In genomic region chr19:34676697-34677385, GRCh38 we compare ENCODE assay signal across 8 cellular contexts. TPM values are rescaled to one million over a fixed set of nuclear protein-coding genes. Genes with fewer than 3 reads are reported as not detected.
A peak's percentile ranks its signal among the peaks of the same experiment; 100 is the strongest.
DNase-seq lines count a peak whose midpoint lies in the region; ATAC-seq, FAIRE-seq and TF ChIP-seq lines count a peak whose summit lies in the region.

TSS of gene SCGB2B2 (minus strand) at chr19:34677159. CDS start at chr19:34594563, 82,596 bp downstream.

- H3K27ac ChIP-seq in cardiac muscle cell (peak within 1 kb of the TSS; percentile 99), pancreas (peak within 1 kb of the TSS; percentile 94 to 98 (median 96))

- intact Hi-C loops in activated naive CD4-positive, alpha-beta T cell treated with anti-CD3 and anti-CD28 coated beads for 36 hours (cut with micrococcal nuclease): loop anchor here (1.0 to 5.0 kb wide), 4 partner anchors 56 to 505 kb away; partner anchors contain the start of genes GRAMD1A, LSM14A and ZNF599
- intact Hi-C loops in pancreas (cut with DNase I): no loop called here

- H3K36me3 Mint-ChIP-seq in activated naive CD4-positive, alpha-beta T cell treated with anti-CD3 and anti-CD28 coated beads for 36 hours (ENCODE audit: low read depth): peaks cover 38% of the 10 kb centered on the region

- CTCF ChIA-PET in activated naive CD4-positive, alpha-beta T cell treated with anti-CD3 and anti-CD28 coated beads for 36 hours (lab: Charles Lee): interaction anchor here (0.7 to 1.3 kb wide), 3 partner anchors 37 to 503 kb away, joined by 3 to 4 read pairs (median 3); no protein-coding TSS in a partner anchor

- DNase-seq in DMS79 (lab: John Stamatoyannopoulos, UW): peak; percentile 91
- DNase-seq in HS-5 (ENCODE audit: low read depth): peak; percentile 84
- peak; percentile 94 for DNase-seq in NOMO-1 treated with DMSO at 0.1 percent for 48 hours (lab: John Stamatoyannopoulos, UW; ENCODE audit: unreplicated experiment)
- DNase-seq in activated naive CD4-positive, alpha-beta T cell treated with anti-CD3 and anti-CD28 coated beads for 36 hours: peak; percentile 84
- peak in 1 of 2 donors; percentile 46 for DNase-seq in cardiac muscle cell (ENCODE audit: low read depth in 1 of 2, low spot score in 1 of 2)
- peak in 2 of 6 donors; percentile 59 to 62 for DNase-seq in pancreas
- no peak for DNase-seq in ACHN

- TF ChIP-seq CTCF in cardiac muscle cell (IDR thresholded peaks at IDR 0.05; ENCODE audit: low read depth, low read length) (peak; percentile 14), pancreas (IDR thresholded peaks at IDR 0.05) (no peak)

- peak within 1 kb of the TSS; percentile 97 for H3K4me3 Mint-ChIP-seq in activated naive CD4-positive, alpha-beta T cell treated with anti-CD3 and anti-CD28 coated beads for 36 hours

- peaks cover 26% of the 10 kb centered on the region for H3K4me1 Mint-ChIP-seq in activated naive CD4-positive, alpha-beta T cell treated with anti-CD3 and anti-CD28 coated beads for 36 hours (ENCODE audit: low read depth)

- H3K27ac Mint-ChIP-seq in activated naive CD4-positive, alpha-beta T cell treated with anti-CD3 and anti-CD28 coated beads for 36 hours: peak within 1 kb of the TSS; percentile 99

- H3K36me3 ChIP-seq in cardiac muscle cell (peaks cover 19% of the 10 kb centered on the region), pancreas (peaks cover 0 to 13% (median 12%) of the 10 kb centered on the region in 3 donors)

- ATAC-seq in GM21447 (IDR thresholded peaks at IDR 0.05; ENCODE audit: unreplicated experiment) (peak; percentile 49), pancreas (peak; percentile 72 to 84 (median 76))

- H3K9me3 ChIP-seq in cardiac muscle cell (ENCODE audit: low read depth) (no peaks in the 10 kb centered on the region), pancreas (no peaks in the 10 kb centered on the region)

- no peaks in the 10 kb centered on the region for H3K27me3 ChIP-seq in cardiac muscle cell
- no peaks in the 10 kb centered on the region for H3K27me3 ChIP-seq in pancreas

- no peaks in the 10 kb centered on the region for H3K4me1 ChIP-seq in cardiac muscle cell (ENCODE audit: low read depth)
- peaks cover 0 to 12% (median 3%) of the 10 kb centered on the region in 3 donors for H3K4me1 ChIP-seq in pancreas

- peak within 1 kb of the TSS; percentile 57 for H3K4me3 ChIP-seq in cardiac muscle cell
- H3K4me3 ChIP-seq in pancreas: peak within 1 kb of the TSS; percentile 70 to 78 (median 72)

- in situ Hi-C loops in ACHN (cut with HindIII; ENCODE audit: low pct_ligation_motif_present, low pct_unique_long_range_greater_than_20kb, low sequenced_read_pairs): no loop called here

- H3K9me3 Mint-ChIP-seq in activated naive CD4-positive, alpha-beta T cell treated with anti-CD3 and anti-CD28 coated beads for 36 hours: peaks cover 22% of the 10 kb centered on the region

- FAIRE-seq in pancreas (lab: Jason Lieb, UNC): no peak

- H3K27me3 Mint-ChIP-seq in activated naive CD4-positive, alpha-beta T cell treated with anti-CD3 and anti-CD28 coated beads for 36 hours (ENCODE audit: low read depth): no peaks in the 10 kb centered on the region

- WGBS in pancreas, 2 donors: 6% methylated on average over 26 of the region's 26 CpGs

RNA-seq across cellular contexts. Expression of gene SCGB2B2, which starts in this region (rescaled TPM):
- under 1 TPM; 0.49 to 0.50 TPM for total RNA-seq in activated naive CD4-positive, alpha-beta T cell treated with anti-CD3 and anti-CD28 coated beads for 36 hours
- 0.27 TPM in 1 of 2 replicates, not detected in the other for total RNA-seq in cardiac muscle cell
- 0.23 and 0.29 TPM in 2 replicates for polyA plus RNA-seq in cardiac muscle cell
- total RNA-seq in pancreas: 1 to 10 TPM in 2 of 6 donors, under 1 TPM in 4; 0.46 to 2.1 (median 0.92) TPM
- under 1 TPM; 0.42 to 0.75 TPM for polyA plus RNA-seq in pancreas

Comparison
In these comparisons a context has a peak if more than half of its experiments do, and no peak if none do; other contexts are left out.
1. Peak in DNase-seq in activated naive CD4-positive, alpha-beta T cell treated with anti-CD3 and anti-CD28 coated beads for 36 hours; RNA of the gene not detected or under 1 TPM.